In the genomic region with DNA sequence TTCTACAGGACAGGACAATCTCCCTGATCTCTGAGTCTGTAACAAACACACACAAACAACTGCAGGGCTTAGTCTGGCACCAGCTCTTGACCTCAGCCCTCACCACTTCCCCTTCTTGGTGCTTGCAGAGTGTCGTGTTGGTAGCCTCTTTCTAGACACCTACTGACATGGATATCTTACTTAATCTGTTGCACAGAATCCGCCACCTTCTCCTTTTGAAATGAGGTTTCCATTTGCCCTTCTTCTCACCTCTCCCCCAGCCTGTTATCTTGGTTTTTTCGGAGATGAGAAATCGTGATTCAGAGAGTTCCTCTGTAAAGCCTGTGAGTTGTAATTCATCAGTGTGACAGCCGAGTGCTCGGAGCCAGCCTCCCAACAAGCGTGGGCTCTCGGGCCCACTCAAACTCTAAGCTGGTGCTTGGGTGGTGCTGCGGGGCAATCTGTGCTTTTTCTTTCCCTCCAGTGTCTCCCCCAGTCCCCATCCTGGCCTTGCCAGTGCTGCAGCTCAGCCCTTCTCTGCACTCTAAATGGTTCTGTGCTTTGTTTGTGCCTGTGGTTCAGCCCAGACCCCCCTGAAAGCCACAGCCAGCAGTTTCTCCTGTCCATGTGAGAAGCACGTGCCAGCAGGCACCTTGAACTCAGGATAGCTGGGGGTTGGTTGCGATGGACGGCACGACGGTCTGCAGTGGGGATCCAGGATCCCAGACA, we compare ENCODE assay signal across 8 cellular contexts. TPM values are rescaled to one million over a fixed set of nuclear protein-coding genes. Genes with fewer than 3 reads are reported as not detected.
DNase-seq lines count a peak whose midpoint lies in the region; ATAC-seq, FAIRE-seq and TF ChIP-seq lines count a peak whose summit lies in the region.

No MANE protein-coding gene starts in this region.

- dilution Hi-C loops in keratinocyte (cut with MboI; ENCODE audit: extremely low pct_ligation_motif_present, low sequenced_read_pairs) = no loop called here

- peaks cover 3% of the 10 kb centered on the region for H3K27me3 Mint-ChIP-seq in T-helper 1 cell treated with Interleukin-12 subunit alpha and Interleukin-12 subunit beta and Interleukin-4 antibody, amounts not matched to agents 30 μg/mL and 1 μg/mL, for 36 hours (ENCODE audit: low read depth)

- no peaks in the 10 kb centered on the region for H3K9me3 Mint-ChIP-seq in T-helper 1 cell treated with Interleukin-12 subunit alpha and Interleukin-12 subunit beta and Interleukin-4 antibody, amounts not matched to agents 30 μg/mL and 1 μg/mL, for 36 hours

- H3K9ac ChIP-seq in keratinocyte (ENCODE audit: control insufficient read depth, extremely low read depth, insufficient read depth, low read length) = no peak overlapping the region

- H3K4me3 ChIP-seq in keratinocyte (ENCODE audit: control insufficient read depth in 2 of 3, extremely low read depth in 1 of 3, insufficient read depth in 2 of 3, low read depth in 1 of 3, low read length in 3 of 3) = peak overlapping the region in 1 of 3 experiments; percentile 14

- H3K4me1 Mint-ChIP-seq in T-helper 1 cell treated with Interleukin-12 subunit alpha and Interleukin-12 subunit beta and Interleukin-4 antibody, amounts not matched to agents 30 μg/mL and 1 μg/mL, for 36 hours (ENCODE audit: low read depth) = peaks cover 30% of the 10 kb centered on the region

- peak overlapping the region; percentile 85 for H3K27ac Mint-ChIP-seq in T-helper 1 cell treated with Interleukin-12 subunit alpha and Interleukin-12 subunit beta and Interleukin-4 antibody, amounts not matched to agents 30 μg/mL and 1 μg/mL, for 36 hours

- no peaks in the 10 kb centered on the region for H3K27me3 ChIP-seq in keratinocyte (ENCODE audit: control insufficient read depth, extremely low read depth, insufficient read depth, low read length)

- DNase-seq in anterior cingulate cortex (lab: John Stamatoyannopoulos, UW) = peak in 30 of 58 donors; percentile 15 to 79 (median 48)
- DNase-seq in keratinocyte (ENCODE audit: low read depth, low spot score) = no peak
- peak; percentile 9 to 43 (median 18) for DNase-seq in stimulated activated CD4-positive, alpha-beta T cell treated with anti-CD3 and anti-CD28 coated beads, Interleukin-1b, Interleukin-23, amount 100 ng/mL, for 24 hours (ENCODE audit: low read depth in 4 of 4, low spot score in 1 of 4)
- no peak for DNase-seq in NCI-H526 treated with DMSO at 0.1 percent for 48 hours (lab: John Stamatoyannopoulos, UW)
- DNase-seq in HPDE6-E6E7 (ENCODE audit: extremely low spot score) = no peak

- no peaks in the 10 kb centered on the region for H3K79me2 ChIP-seq in keratinocyte (ENCODE audit: control insufficient read depth, insufficient read depth, low read length)

- H3K9me1 ChIP-seq in keratinocyte (ENCODE audit: control insufficient read depth, extremely low read depth, insufficient read depth, low read length) = no peaks in the 10 kb centered on the region

- peak overlapping the region; percentile 61 for H3K4me3 Mint-ChIP-seq in T-helper 1 cell treated with Interleukin-12 subunit alpha and Interleukin-12 subunit beta and Interleukin-4 antibody, amounts not matched to agents 30 μg/mL and 1 μg/mL, for 36 hours

- H2AFZ ChIP-seq in keratinocyte (ENCODE audit: control insufficient read depth, low read length) = peak overlapping the region; percentile 49

- no peak overlapping the region for H3K27ac ChIP-seq in keratinocyte (ENCODE audit: control insufficient read depth, insufficient read depth, low read length)

- H4K20me1 ChIP-seq in keratinocyte (ENCODE audit: control insufficient read depth, extremely low read depth, insufficient read depth, low read length) = no peaks in the 10 kb centered on the region

- no peaks in the 10 kb centered on the region for H3K9me3 ChIP-seq in keratinocyte (ENCODE audit: control insufficient read depth, low read depth, low read length)

- peak; percentile 82 for ATAC-seq in GM18861 (IDR thresholded peaks at IDR 0.05; ENCODE audit: unreplicated experiment)
- peak; percentile 89 for ATAC-seq in HG03103 (IDR thresholded peaks at IDR 0.05; ENCODE audit: low read depth, unreplicated experiment)

- H3K4me1 ChIP-seq in keratinocyte (ENCODE audit: control insufficient read depth, extremely low read depth, insufficient read depth, low read length) = peaks cover 6% of the 10 kb centered on the region

- H3K36me3 ChIP-seq in keratinocyte (ENCODE audit: control insufficient read depth in 2 of 2, extremely low read depth in 1 of 2, insufficient read depth in 2 of 2, low read length in 2 of 2) = no peaks in the 10 kb centered on the region

- no peak for TF ChIP-seq CTCF in keratinocyte (optimal IDR thresholded peaks at IDR 0.05 in 1 of 3, IDR thresholded peaks at IDR 0.05 in 1 of 3, conservative IDR thresholded peaks at IDR 0.05 in 1 of 3; ENCODE audit: extremely low read depth in 1 of 3, insufficient read depth in 2 of 3, low read length in 3 of 3)

- peaks cover 6% of the 10 kb centered on the region for H3K36me3 Mint-ChIP-seq in T-helper 1 cell treated with Interleukin-12 subunit alpha and Interleukin-12 subunit beta and Interleukin-4 antibody, amounts not matched to agents 30 μg/mL and 1 μg/mL, for 36 hours (ENCODE audit: low read depth)

- no peak for FAIRE-seq in keratinocyte (lab: Jason Lieb, UNC)

- peak overlapping the region; percentile 64 for H3K4me2 ChIP-seq in keratinocyte (ENCODE audit: control insufficient read depth, extremely low read depth, insufficient read depth, low read depth, low read length)

RNA-seq across cellular contexts. Expression of a gene that starts 28.1 kb away (rescaled TPM):
- polyA plus RNA-seq in keratinocyte = 2.6 to 3.6 TPM (median 3.3 TPM) in 3 replicates
- polyA plus RNA-seq in keratinocyte (2011; ENCODE audit: low read depth) = 19.8 TPM
- polyA plus RNA-seq in keratinocyte (2011; cell fraction: cytosol; rRNA removed) = 1.7 and 1.9 TPM in 2 replicates
- polyA plus RNA-seq in keratinocyte (2011; cell fraction: nucleus; rRNA removed) = 4.4 and 4.8 TPM in 2 replicates
- 3.4 and 8.9 TPM in 2 replicates for polyA plus RNA-seq in keratinocyte (2012; ENCODE audit: low replicate concordance)
- 4.6 to 8.8 TPM (median 8.7 TPM) in 3 replicates for polyA minus RNA-seq in keratinocyte
- 1.9 TPM for polyA minus RNA-seq in keratinocyte (2011; cell fraction: cytosol; rRNA and poly(A)+ RNA removed)
- 3.7 and 6.8 TPM in 2 replicates for polyA minus RNA-seq in keratinocyte (2011; cell fraction: nucleus; rRNA and poly(A)+ RNA removed)

RNA-seq across cellular contexts. Expression of a gene that starts 44.3 kb away (rescaled TPM):
- polyA plus RNA-seq in keratinocyte = 36.1 to 58.9 TPM (median 37.8 TPM) in 3 replicates
- 12.3 TPM for polyA plus RNA-seq in keratinocyte (2011; ENCODE audit: low read depth)
- polyA plus RNA-seq in keratinocyte (2011; cell fraction: cytosol; rRNA removed) = 53.5 and 81.2 TPM in 2 replicates
- polyA plus RNA-seq in keratinocyte (2011; cell fraction: nucleus; rRNA removed) = 98.1 and 113 TPM in 2 replicates
- 31.7 and 40.2 TPM in 2 replicates for polyA plus RNA-seq in keratinocyte (2012; ENCODE audit: low replicate concordance)
- 37.9 to 225 TPM (median 43.5 TPM) in 3 replicates for polyA minus RNA-seq in keratinocyte
- polyA minus RNA-seq in keratinocyte (2011; cell fraction: cytosol; rRNA and poly(A)+ RNA removed) = 27.6 TPM
- polyA minus RNA-seq in keratinocyte (2011; cell fraction: nucleus; rRNA and poly(A)+ RNA removed) = 47.8 and 66.1 TPM in 2 replicates

RNA-seq across cellular contexts. Expression of a gene that starts 56.6 kb away (rescaled TPM):
- polyA plus RNA-seq in keratinocyte = not detected in 3 replicates
- not detected for polyA plus RNA-seq in keratinocyte (2011; ENCODE audit: low read depth)
- not detected in 2 replicates for polyA plus RNA-seq in keratinocyte (2011; cell fraction: cytosol; rRNA removed)
- polyA plus RNA-seq in keratinocyte (2011; cell fraction: nucleus; rRNA removed) = not detected in 2 replicates
- not detected in 2 replicates for polyA plus RNA-seq in keratinocyte (2012; ENCODE audit: low replicate concordance)
- not detected in 3 replicates for polyA minus RNA-seq in keratinocyte
- not detected for polyA minus RNA-seq in keratinocyte (2011; cell fraction: cytosol; rRNA and poly(A)+ RNA removed)
- polyA minus RNA-seq in keratinocyte (2011; cell fraction: nucleus; rRNA and poly(A)+ RNA removed) = not detected in 2 replicates

Comparison
In these comparisons a context has a peak if more than half of its experiments do, and no peak if none do; other contexts are left out.
1. DNase-seq: peak in anterior cingulate cortex (30 of 58) and stimulated activated CD4-positive, alpha-beta T cell treated with anti-CD3 and anti-CD28 coated beads, Interleukin-1b, Interleukin-23, amount 100 ng/mL, for 24 hours (4 of 4); none in keratinocyte (single experiment), NCI-H526 treated with DMSO at 0.1 percent for 48 hours (single experiment) and HPDE6-E6E7 (single experiment).